Comparison of ENCODE assay signal across 8 cellular contexts in the genomic region with DNA sequence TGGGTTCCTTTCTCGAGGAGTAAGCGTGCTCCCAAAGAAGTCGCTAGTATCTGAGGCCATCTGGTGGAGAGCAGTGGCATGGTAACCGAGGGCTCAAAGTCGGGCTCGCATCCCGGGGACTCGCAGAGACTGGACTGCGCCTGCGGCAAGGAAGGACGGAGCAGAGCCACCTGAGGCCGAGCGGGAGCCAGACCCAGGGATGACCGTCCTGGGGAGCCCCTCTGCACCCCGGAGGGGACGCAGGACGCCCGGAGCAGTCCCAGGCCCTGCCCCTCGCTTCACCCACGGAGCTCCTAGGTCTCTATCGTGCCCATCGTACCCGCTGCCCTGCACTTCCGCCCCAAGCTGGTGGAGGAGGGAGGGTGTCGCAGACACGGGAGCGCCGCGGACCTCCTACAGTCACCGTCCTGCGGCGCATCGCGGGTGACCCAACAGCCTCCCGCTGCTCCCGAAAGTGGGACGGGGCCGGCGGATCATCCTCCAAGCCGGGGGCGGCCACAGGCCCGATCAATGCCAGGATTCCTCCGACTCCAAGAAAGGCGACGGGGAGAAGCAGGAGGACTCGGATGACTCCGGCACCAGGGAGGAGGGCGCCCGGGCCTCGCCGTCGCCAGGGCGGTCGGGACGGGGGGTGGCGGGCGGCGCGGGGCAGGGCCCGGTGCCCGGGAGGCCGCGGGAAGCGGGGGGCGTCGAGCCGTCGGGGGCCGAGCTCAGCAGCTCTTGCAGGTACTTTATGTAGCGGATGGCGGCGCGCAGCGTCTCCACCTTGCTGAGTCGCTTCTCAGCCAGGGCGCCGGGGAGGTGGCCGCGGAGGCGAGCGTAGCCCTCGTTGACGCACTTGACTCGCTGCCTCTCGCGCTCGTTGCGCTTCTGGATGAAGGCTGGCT. TPM values are rescaled to one million over a fixed set of nuclear protein-coding genes. Genes with fewer than 3 reads are reported as not detected.
DNase-seq lines count a peak whose midpoint lies in the region; FAIRE-seq and TF ChIP-seq lines count a peak whose summit lies in the region.

No MANE protein-coding gene starts in this region.

- no peak overlapping the region for H2AK5ac ChIP-seq in H9 (ENCODE audit: insufficient read length, low read length)
- H2AK5ac ChIP-seq in neuronal stem cell (ENCODE audit: low read depth, low read length) = peak overlapping the region; percentile 59

- H3K4me1 ChIP-seq in H9 (ENCODE audit: insufficient read depth, low read length) (no peaks in the 10 kb centered on the region), MM.1S (ENCODE audit: low read length) (no peaks in the 10 kb centered on the region), SJCRH30 (peaks cover 10% of the 10 kb centered on the region), neuronal stem cell (ENCODE audit: control insufficient read depth in 2 of 2, insufficient read depth in 1 of 2, low read depth in 1 of 2, low read length in 2 of 2) (peaks cover 7 to 10% of the 10 kb centered on the region in 2 donors)

- H4K8ac ChIP-seq in H9 (replicated peaks; ENCODE audit: insufficient read length, low read depth, low read length) = no peak overlapping the region
- H4K8ac ChIP-seq in neuronal stem cell (ENCODE audit: low read depth, low read length) = peak overlapping the region; percentile 19

- peak overlapping the region; percentile 63 to 85 for H3K4me3 Mint-ChIP-seq in H9

- peaks cover 59% of the 10 kb centered on the region for H3K27me3 Mint-ChIP-seq in H9 (ENCODE audit: low read depth)

- no peak overlapping the region; a peak in 1 of 7 replicates for H3K27ac Mint-ChIP-seq in H9

- WGBS in H9 (ENCODE audit: extremely low coverage, insufficient read length, low lambda C conversion rate) = no CpG with 5 or more reads among the region's 88 CpGs
- no CpG with 5 or more reads among the region's 88 CpGs for WGBS in neuronal stem cell (ENCODE audit: extremely low coverage in 2 of 2, insufficient read length in 2 of 2, insufficient replicate concordance in 1 of 2), 2 donors

- H3K23ac ChIP-seq in H9 (ENCODE audit: insufficient read length, low read depth, low read length) (no peak overlapping the region), neuronal stem cell (ENCODE audit: low read depth, low read length, poor library complexity) (peak overlapping the region; percentile 83)

- H3K9me3 Mint-ChIP-seq in H9 = no peaks in the 10 kb centered on the region

- H4K91ac ChIP-seq in H9 (ENCODE audit: insufficient read length, low read depth, low read length) (no peak overlapping the region), neuronal stem cell (ENCODE audit: low read depth, low read length, poor library complexity) (no peak overlapping the region)

- peaks cover 8% of the 10 kb centered on the region for H3K23me2 ChIP-seq in H9 (ENCODE audit: insufficient read length, low read depth, low read length, poor library complexity, severe bottlenecking)

- H4K20me1 ChIP-seq in H9 (ENCODE audit: control insufficient read depth, insufficient read depth, insufficient read length) = no peaks in the 10 kb centered on the region
- H4K20me1 ChIP-seq in MM.1S (ENCODE audit: insufficient read depth, low read length) = no peaks in the 10 kb centered on the region

- H3K9me2 ChIP-seq in MM.1S (replicated peaks; ENCODE audit: insufficient read depth, low read length) = no peaks in the 10 kb centered on the region

- peak; percentile 85 for TF ChIP-seq CTCF in H9 (conservative IDR thresholded peaks at IDR 0.05)
- TF ChIP-seq CTCF in MM.1S (IDR thresholded peaks at IDR 0.05; ENCODE audit: low read length) = peak; percentile 83

- no peaks in the 10 kb centered on the region for H3K36me3 ChIP-seq in MM.1S (replicated peaks; ENCODE audit: insufficient read depth, low read length)
- no peaks in the 10 kb centered on the region for H3K36me3 ChIP-seq in SJCRH30
- H3K36me3 ChIP-seq in neuronal stem cell (replicated peaks in 1 of 2; ENCODE audit: control insufficient read depth in 2 of 2, insufficient read depth in 2 of 2, low read length in 2 of 2) = no peaks in the 10 kb centered on the region

- H3K36me3 Mint-ChIP-seq in H9 (ENCODE audit: insufficient read depth in 1 of 3, low read depth in 3 of 3) = no peaks in the 10 kb centered on the region

- H3K4me2 ChIP-seq in H9 (ENCODE audit: insufficient read depth, insufficient read length, low read length) = peak overlapping the region; percentile 44
- H3K4me2 ChIP-seq in MM.1S (ENCODE audit: low read depth, low read length) = peak overlapping the region; percentile 94
- H3K4me2 ChIP-seq in neuronal stem cell (ENCODE audit: insufficient read depth, low read length, poor library complexity, severe bottlenecking) = peak overlapping the region; percentile 86

- no peak overlapping the region for H2BK120ac ChIP-seq in H9 (ENCODE audit: low read depth, low read length, poor library complexity, severe bottlenecking)
- H2BK120ac ChIP-seq in neuronal stem cell (ENCODE audit: low read depth, low read length) = no peak overlapping the region

- H3K4me3 ChIP-seq in MM.1S (ENCODE audit: low read length) (peak overlapping the region; percentile 61), SJCRH30 (peak overlapping the region; percentile 47), neuronal stem cell (ENCODE audit: low read length in 2 of 2) (peak overlapping the region; percentile 44 to 92)

- 0 out of 2 replicates have a peak overlapping the region, but pooled peaks have one; percentile 42 for H3K14ac ChIP-seq in H9 (ENCODE audit: insufficient read depth, low read length)
- H3K14ac ChIP-seq in neuronal stem cell (ENCODE audit: low read length) = peak overlapping the region; percentile 92

- H3T11ph ChIP-seq in H9 (ENCODE audit: low read length) = no peak overlapping the region

- H3K79me2 ChIP-seq in H9 (ENCODE audit: insufficient read depth, low read length) = no peaks in the 10 kb centered on the region
- no peaks in the 10 kb centered on the region for H3K79me2 ChIP-seq in MM.1S (ENCODE audit: low read length)

- no peak overlapping the region for H2BK5ac ChIP-seq in H9 (ENCODE audit: insufficient read length, low read length)
- no peak overlapping the region for H2BK5ac ChIP-seq in neuronal stem cell (ENCODE audit: low read length)

- no peak overlapping the region for H3K27ac ChIP-seq in H9 (ENCODE audit: insufficient read length, low read depth, low read length)
- H3K27ac ChIP-seq in MM.1S (ENCODE audit: low read length) = no peak overlapping the region
- no peak overlapping the region for H3K27ac ChIP-seq in SJCRH30
- no peak overlapping the region for H3K27ac ChIP-seq in neuronal stem cell (replicated peaks; ENCODE audit: low read length)

- H3K27me3 ChIP-seq in H9 (ENCODE audit: insufficient read depth, low read length) (peaks cover 15% of the 10 kb centered on the region; the same call in 1 of the 2 replicates), MM.1S (replicated peaks; ENCODE audit: insufficient read depth, low read length) (no peaks in the 10 kb centered on the region), SJCRH30 (no peaks in the 10 kb centered on the region), neuronal stem cell (ENCODE audit: control insufficient read depth in 3 of 3, insufficient read depth in 3 of 3, low read depth in 1 of 3, low read length in 3 of 3) (peaks cover 0 to 18% (median 11%) of the 10 kb centered on the region in 3 experiments)

- H3K18ac ChIP-seq in H9 (ENCODE audit: insufficient read length, low read depth, low read length) (no peak overlapping the region), neuronal stem cell (ENCODE audit: low read length) (peak overlapping the region; percentile 97)

- no peak overlapping the region for H2BK20ac ChIP-seq in H9 (ENCODE audit: low read depth, low read length, poor library complexity, severe bottlenecking)

- H2AFZ ChIP-seq in H9 (ENCODE audit: low read length) (no peak overlapping the region), MM.1S (ENCODE audit: low read length) (peak overlapping the region; percentile 90), neuronal stem cell (ENCODE audit: low read length) (peak overlapping the region; percentile 96)

- no peak for FAIRE-seq in frontal cortex (lab: Jason Lieb, UNC)

- H2BK15ac ChIP-seq in H9 (ENCODE audit: low read depth, low read length) (no peak overlapping the region), neuronal stem cell (ENCODE audit: low read length) (peak overlapping the region; percentile 77)

- no peak overlapping the region for H4K5ac ChIP-seq in H9 (ENCODE audit: insufficient read length, low read depth, low read length)

- H3K9me3 ChIP-seq in H9 (ENCODE audit: control insufficient read depth, low read depth, low read length) (no peaks in the 10 kb centered on the region), MM.1S (replicated peaks; ENCODE audit: insufficient read depth, low read length) (no peaks in the 10 kb centered on the region), SJCRH30 (replicated peaks) (0 out of 2 replicates have a peak, but pooled peaks cover 2% of the 10 kb centered on the region), neuronal stem cell (replicated peaks in 1 of 2; ENCODE audit: control insufficient read depth in 2 of 2, insufficient read depth in 1 of 2, low read depth in 1 of 2, low read length in 2 of 2) (no peaks in the 10 kb centered on the region)

- H3F3A ChIP-seq in MM.1S (ENCODE audit: insufficient read depth, low read length) = no peaks in the 10 kb centered on the region

- H3K56ac ChIP-seq in H9 (ENCODE audit: insufficient read length, low read depth, low read length) = no peak overlapping the region

- H2BK12ac ChIP-seq in H9 (ENCODE audit: insufficient read length, low read depth, low read length) (no peak overlapping the region), neuronal stem cell (ENCODE audit: low read length) (no peak overlapping the region)

- H3K4me1 Mint-ChIP-seq in H9 = peaks cover 9 to 19% of the 10 kb centered on the region in 2 experiments

- H3K79me1 ChIP-seq in H9 (ENCODE audit: insufficient read depth, low read depth, low read length, poor library complexity, severe bottlenecking) = no peaks in the 10 kb centered on the region
- H3K79me1 ChIP-seq in neuronal stem cell (ENCODE audit: low read depth, low read length) = no peaks in the 10 kb centered on the region

- H3K4ac ChIP-seq in H9 (ENCODE audit: low read depth, low read length) (no peak overlapping the region), neuronal stem cell (ENCODE audit: low read length) (peak overlapping the region; percentile 86)

- H3K9ac ChIP-seq in H9 (ENCODE audit: extremely low read depth, insufficient read length, low read length) = peak overlapping the region; percentile 32
- H3K9ac ChIP-seq in MM.1S (ENCODE audit: low read length) = peak overlapping the region; percentile 26; the same call in 1 of the 2 replicates
- H3K9ac ChIP-seq in neuronal stem cell (ENCODE audit: low read depth, low read length, poor library complexity) = peak overlapping the region; percentile 92

- DNase-seq in Daoy (ENCODE audit: low read depth) (peak; percentile 92), H9 (peak; percentile 95), MM.1S (peak; percentile 89), SJCRH30 (peak; percentile 89 to 95), frontal cortex (ENCODE audit: low spot score in 2 of 2) (peak; percentile 89 to 91), neuronal stem cell (ENCODE audit: low spot score) (peak; percentile 88), stromal cell of bone marrow (ENCODE audit: low read depth) (peak; percentile 87)
- peak in 3 of 4 experiments; percentile 36 to 66 (median 58) for DNase-seq in activated naive CD4-positive, alpha-beta T cell (lab: John Stamatoyannopoulos, UW)

RNA-seq across cellular contexts. Expression of gene CACNA1S, which starts 2.3 kb away (rescaled TPM):
- not detected in 2 replicates for total RNA-seq in Daoy (2014; rRNA removed; shearing (Covaris generic))
- total RNA-seq in H9 (2021) (0.04 TPM in 1 of 2 replicates, not detected in the other), frontal cortex (under 0.01 TPM)
- 0.15 and 0.24 TPM in 2 replicates for total RNA-seq in SJCRH30 (2014; rRNA removed; shearing (Covaris generic))
- polyA plus RNA-seq in neuronal stem cell (2013, experiment 1 of 2) = 0.17 TPM
- 0.21 TPM for polyA plus RNA-seq in neuronal stem cell (2013, experiment 2 of 2)

RNA-seq across cellular contexts. Expression of gene ASCL5, which starts 12.5 kb away (rescaled TPM):
- total RNA-seq in Daoy (2014; rRNA removed; shearing (Covaris generic)) = not detected in 2 replicates
- total RNA-seq in H9 (2021) (0.15 and 0.31 TPM in 2 replicates), frontal cortex (not detected)
- total RNA-seq in SJCRH30 (2014; rRNA removed; shearing (Covaris generic)) = not detected in 2 replicates
- 0.04 TPM for polyA plus RNA-seq in neuronal stem cell (2013, experiment 1 of 2)
- 0.03 TPM for polyA plus RNA-seq in neuronal stem cell (2013, experiment 2 of 2)

RNA-seq across cellular contexts. Expression of gene TMEM9, which starts 39.8 kb away (rescaled TPM):
- 86.8 and 94.3 TPM in 2 replicates for total RNA-seq in Daoy (2014; rRNA removed; shearing (Covaris generic))
- 86.4 and 93.4 TPM in 2 replicates for total RNA-seq in H9 (2021)
- total RNA-seq in SJCRH30 (2014; rRNA removed; shearing (Covaris generic)) = 83.5 and 87.4 TPM in 2 replicates
- total RNA-seq in frontal cortex = 73.4 TPM
- 72.8 TPM for polyA plus RNA-seq in neuronal stem cell (2013, experiment 1 of 2)
- polyA plus RNA-seq in neuronal stem cell (2013, experiment 2 of 2) = 72.0 TPM

Comparison
In these comparisons a context has a peak if more than half of its experiments do, and no peak if none do; other contexts are left out.
1. H3K4me2 ChIP-seq: peak in every context shown above with its lines; median percentile 94 in MM.1S; 86 in neuronal stem cell; 44 in H9.
2. H3K9ac ChIP-seq: peak in every context shown above with its lines; median percentile 92 in neuronal stem cell; 32 in H9; 26 in MM.1S.